Comparison of ENCODE assay signal across 1 cellular context in the genomic region with DNA sequence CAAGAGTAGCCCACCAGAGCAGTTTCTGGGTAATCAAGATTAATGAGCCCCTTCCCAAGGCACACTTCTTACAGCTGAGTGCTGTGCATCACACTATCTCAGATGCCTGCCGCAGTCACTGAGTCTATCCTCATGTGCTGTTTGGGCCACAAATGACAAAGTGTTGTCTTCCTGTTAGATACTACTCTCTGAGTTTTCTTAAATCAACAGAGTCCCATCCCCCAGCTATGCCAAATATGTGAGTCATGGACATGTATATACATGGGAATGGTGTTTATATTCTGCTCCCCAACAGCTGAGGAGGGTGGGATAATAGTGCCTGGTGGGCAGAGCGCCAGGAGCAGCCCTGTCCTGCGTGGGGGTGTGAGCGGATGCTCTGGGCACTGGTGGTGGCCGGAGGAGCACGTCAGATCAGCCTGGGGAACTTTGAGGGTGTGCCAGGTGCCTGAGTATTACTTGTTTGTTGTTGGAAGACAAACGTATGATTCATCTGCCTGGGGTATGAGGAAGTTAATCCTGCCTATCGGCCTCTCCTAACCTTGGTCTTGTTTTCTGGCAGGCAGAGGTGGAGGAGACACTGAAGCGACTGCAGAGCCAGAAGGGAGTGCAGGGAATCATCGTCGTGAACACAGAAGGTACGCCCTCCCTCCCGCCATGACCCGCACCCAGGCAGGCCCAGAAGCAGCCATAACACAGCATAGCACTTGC.
A peak's percentile ranks its signal among the peaks of the same experiment; 100 is the strongest.
TF ChIP-seq lines count a peak whose summit lies in the region.

No MANE protein-coding gene starts in this region.

TF ChIP-seq in HepG2, 621 proteins besides CTCF, POLR2A, EP300 and RAD21 (continued from another document and continues in another):
- TF ChIP-seq, protein P1, sequence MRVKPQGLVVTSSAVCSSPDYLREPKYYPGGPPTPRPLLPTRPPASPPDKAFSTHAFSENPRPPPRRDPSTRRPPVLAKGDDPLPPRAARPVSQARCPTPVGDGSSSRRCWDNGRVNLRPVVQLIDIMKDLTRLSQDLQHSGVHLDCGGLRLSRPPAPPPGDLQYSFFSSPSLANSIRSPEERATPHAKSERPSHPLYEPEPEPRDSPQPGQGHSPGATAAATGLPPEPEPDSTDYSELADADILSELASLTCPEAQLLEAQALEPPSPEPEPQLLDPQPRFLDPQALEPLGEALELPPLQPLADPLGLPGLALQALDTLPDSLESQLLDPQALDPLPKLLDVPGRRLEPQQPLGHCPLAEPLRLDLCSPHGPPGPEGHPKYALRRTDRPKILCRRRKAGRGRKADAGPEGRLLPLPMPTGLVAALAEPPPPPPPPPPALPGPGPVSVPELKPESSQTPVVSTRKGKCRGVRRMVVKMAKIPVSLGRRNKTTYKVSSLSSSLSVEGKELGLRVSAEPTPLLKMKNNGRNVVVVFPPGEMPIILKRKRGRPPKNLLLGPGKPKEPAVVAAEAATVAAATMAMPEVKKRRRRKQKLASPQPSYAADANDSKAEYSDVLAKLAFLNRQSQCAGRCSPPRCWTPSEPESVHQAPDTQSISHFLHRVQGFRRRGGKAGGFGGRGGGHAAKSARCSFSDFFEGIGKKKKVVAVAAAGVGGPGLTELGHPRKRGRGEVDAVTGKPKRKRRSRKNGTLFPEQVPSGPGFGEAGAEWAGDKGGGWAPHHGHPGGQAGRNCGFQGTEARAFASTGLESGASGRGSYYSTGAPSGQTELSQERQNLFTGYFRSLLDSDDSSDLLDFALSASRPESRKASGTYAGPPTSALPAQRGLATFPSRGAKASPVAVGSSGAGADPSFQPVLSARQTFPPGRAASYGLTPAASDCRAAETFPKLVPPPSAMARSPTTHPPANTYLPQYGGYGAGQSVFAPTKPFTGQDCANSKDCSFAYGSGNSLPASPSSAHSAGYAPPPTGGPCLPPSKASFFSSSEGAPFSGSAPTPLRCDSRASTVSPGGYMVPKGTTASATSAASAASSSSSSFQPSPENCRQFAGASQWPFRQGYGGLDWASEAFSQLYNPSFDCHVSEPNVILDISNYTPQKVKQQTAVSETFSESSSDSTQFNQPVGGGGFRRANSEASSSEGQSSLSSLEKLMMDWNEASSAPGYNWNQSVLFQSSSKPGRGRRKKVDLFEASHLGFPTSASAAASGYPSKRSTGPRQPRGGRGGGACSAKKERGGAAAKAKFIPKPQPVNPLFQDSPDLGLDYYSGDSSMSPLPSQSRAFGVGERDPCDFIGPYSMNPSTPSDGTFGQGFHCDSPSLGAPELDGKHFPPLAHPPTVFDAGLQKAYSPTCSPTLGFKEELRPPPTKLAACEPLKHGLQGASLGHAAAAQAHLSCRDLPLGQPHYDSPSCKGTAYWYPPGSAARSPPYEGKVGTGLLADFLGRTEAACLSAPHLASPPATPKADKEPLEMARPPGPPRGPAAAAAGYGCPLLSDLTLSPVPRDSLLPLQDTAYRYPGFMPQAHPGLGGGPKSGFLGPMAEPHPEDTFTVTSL (CRISPR knock-in tag; IDR thresholded peaks at IDR 0.05; ENCODE audit: borderline replicate concordance) = peak; percentile 97
- TF ChIP-seq ZNF614 (CRISPR knock-in tag; IDR thresholded peaks at IDR 0.05; ENCODE audit: borderline replicate concordance) = peak; percentile 99
- peak; percentile 77; the same call in 1 of the 2 replicates for TF ChIP-seq ZNF567 (CRISPR knock-in tag; IDR thresholded peaks at IDR 0.05; ENCODE audit: borderline replicate concordance)
- TF ChIP-seq ZBTB7A (CRISPR knock-in tag; IDR thresholded peaks at IDR 0.05) = peak; percentile 57; the same call in 1 of the 2 replicates
- peak; percentile 96 for TF ChIP-seq JARID2 (CRISPR knock-in tag; IDR thresholded peaks at IDR 0.05; ENCODE audit: insufficient replicate concordance)
- peak; percentile 90 for TF ChIP-seq ELF1 (CRISPR knock-in tag; IDR thresholded peaks at IDR 0.05)
- peak; percentile 26 for TF ChIP-seq IKZF4 (CRISPR knock-in tag; IDR thresholded peaks at IDR 0.05; ENCODE audit: borderline replicate concordance, low read depth, not compliant biosample characterization)
- TF ChIP-seq RORA (CRISPR knock-in tag; IDR thresholded peaks at IDR 0.05) = no peak
- no peak for TF ChIP-seq ATF1 (CRISPR knock-in tag; IDR thresholded peaks at IDR 0.05)
- TF ChIP-seq, protein P2, sequence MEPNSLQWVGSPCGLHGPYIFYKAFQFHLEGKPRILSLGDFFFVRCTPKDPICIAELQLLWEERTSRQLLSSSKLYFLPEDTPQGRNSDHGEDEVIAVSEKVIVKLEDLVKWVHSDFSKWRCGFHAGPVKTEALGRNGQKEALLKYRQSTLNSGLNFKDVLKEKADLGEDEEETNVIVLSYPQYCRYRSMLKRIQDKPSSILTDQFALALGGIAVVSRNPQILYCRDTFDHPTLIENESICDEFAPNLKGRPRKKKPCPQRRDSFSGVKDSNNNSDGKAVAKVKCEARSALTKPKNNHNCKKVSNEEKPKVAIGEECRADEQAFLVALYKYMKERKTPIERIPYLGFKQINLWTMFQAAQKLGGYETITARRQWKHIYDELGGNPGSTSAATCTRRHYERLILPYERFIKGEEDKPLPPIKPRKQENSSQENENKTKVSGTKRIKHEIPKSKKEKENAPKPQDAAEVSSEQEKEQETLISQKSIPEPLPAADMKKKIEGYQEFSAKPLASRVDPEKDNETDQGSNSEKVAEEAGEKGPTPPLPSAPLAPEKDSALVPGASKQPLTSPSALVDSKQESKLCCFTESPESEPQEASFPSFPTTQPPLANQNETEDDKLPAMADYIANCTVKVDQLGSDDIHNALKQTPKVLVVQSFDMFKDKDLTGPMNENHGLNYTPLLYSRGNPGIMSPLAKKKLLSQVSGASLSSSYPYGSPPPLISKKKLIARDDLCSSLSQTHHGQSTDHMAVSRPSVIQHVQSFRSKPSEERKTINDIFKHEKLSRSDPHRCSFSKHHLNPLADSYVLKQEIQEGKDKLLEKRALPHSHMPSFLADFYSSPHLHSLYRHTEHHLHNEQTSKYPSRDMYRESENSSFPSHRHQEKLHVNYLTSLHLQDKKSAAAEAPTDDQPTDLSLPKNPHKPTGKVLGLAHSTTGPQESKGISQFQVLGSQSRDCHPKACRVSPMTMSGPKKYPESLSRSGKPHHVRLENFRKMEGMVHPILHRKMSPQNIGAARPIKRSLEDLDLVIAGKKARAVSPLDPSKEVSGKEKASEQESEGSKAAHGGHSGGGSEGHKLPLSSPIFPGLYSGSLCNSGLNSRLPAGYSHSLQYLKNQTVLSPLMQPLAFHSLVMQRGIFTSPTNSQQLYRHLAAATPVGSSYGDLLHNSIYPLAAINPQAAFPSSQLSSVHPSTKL (CRISPR knock-in tag; IDR thresholded peaks at IDR 0.05) = peak; percentile 98
- TF ChIP-seq PAF1 (CRISPR knock-in tag; IDR thresholded peaks at IDR 0.05) = peak; percentile 39; the same call in 1 of the 2 replicates
- no peak; the same call in 1 of the 2 replicates for TF ChIP-seq NR2F6 (IDR thresholded peaks at IDR 0.05)
- TF ChIP-seq NR2F6 (CRISPR knock-in tag; IDR thresholded peaks at IDR 0.05) = peak; percentile 80
- TF ChIP-seq HOXA7 (CRISPR knock-in tag; IDR thresholded peaks at IDR 0.05) = no peak
- TF ChIP-seq, protein P3, sequence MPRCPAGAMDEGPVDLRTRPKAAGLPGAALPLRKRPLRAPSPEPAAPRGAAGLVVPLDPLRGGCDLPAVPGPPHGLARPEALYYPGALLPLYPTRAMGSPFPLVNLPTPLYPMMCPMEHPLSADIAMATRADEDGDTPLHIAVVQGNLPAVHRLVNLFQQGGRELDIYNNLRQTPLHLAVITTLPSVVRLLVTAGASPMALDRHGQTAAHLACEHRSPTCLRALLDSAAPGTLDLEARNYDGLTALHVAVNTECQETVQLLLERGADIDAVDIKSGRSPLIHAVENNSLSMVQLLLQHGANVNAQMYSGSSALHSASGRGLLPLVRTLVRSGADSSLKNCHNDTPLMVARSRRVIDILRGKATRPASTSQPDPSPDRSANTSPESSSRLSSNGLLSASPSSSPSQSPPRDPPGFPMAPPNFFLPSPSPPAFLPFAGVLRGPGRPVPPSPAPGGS (CRISPR knock-in tag; IDR thresholded peaks at IDR 0.05) = no peak; the same call in 1 of the 2 replicates
- TF ChIP-seq ZNF260 (CRISPR knock-in tag; IDR thresholded peaks at IDR 0.05; ENCODE audit: borderline replicate concordance, low read depth) = no peak
- TF ChIP-seq, protein P4, sequence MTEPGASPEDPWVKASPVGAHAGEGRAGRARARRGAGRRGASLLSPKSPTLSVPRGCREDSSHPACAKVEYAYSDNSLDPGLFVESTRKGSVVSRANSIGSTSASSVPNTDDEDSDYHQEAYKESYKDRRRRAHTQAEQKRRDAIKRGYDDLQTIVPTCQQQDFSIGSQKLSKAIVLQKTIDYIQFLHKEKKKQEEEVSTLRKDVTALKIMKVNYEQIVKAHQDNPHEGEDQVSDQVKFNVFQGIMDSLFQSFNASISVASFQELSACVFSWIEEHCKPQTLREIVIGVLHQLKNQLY (CRISPR knock-in tag; IDR thresholded peaks at IDR 0.05) = peak; percentile 84
- TF ChIP-seq TCF12 (IDR thresholded peaks at IDR 0.05) = no peak
- peak; percentile 33; the same call in 1 of the 2 replicates for TF ChIP-seq TCF12 (CRISPR knock-in tag; IDR thresholded peaks at IDR 0.05)
- 0 out of 2 replicates have a peak, but pooled peaks have one; percentile 90 for TF ChIP-seq ZNF713 (CRISPR knock-in tag; IDR thresholded peaks at IDR 0.05)
- no peak; the same call in none of the 2 replicates for TF ChIP-seq KAT7 (CRISPR knock-in tag; IDR thresholded peaks at IDR 0.05; ENCODE audit: borderline replicate concordance)
- peak; percentile 69 for TF ChIP-seq GABPB1 (CRISPR knock-in tag; IDR thresholded peaks at IDR 0.05)
- TF ChIP-seq ZNF331 (CRISPR knock-in tag; IDR thresholded peaks at IDR 0.05) = peak; percentile 58; the same call in 1 of the 2 replicates
- TF ChIP-seq, protein P5, sequence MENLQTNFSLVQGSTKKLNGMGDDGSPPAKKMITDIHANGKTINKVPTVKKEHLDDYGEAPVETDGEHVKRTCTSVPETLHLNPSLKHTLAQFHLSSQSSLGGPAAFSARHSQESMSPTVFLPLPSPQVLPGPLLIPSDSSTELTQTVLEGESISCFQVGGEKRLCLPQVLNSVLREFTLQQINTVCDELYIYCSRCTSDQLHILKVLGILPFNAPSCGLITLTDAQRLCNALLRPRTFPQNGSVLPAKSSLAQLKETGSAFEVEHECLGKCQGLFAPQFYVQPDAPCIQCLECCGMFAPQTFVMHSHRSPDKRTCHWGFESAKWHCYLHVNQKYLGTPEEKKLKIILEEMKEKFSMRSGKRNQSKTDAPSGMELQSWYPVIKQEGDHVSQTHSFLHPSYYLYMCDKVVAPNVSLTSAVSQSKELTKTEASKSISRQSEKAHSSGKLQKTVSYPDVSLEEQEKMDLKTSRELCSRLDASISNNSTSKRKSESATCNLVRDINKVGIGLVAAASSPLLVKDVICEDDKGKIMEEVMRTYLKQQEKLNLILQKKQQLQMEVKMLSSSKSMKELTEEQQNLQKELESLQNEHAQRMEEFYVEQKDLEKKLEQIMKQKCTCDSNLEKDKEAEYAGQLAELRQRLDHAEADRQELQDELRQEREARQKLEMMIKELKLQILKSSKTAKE (CRISPR knock-in tag; IDR thresholded peaks at IDR 0.05; ENCODE audit: borderline replicate concordance) = peak; percentile 85
- no peak for TF ChIP-seq PHB2 (IDR thresholded peaks at IDR 0.05; ENCODE audit: partially characterized antibody)
- TF ChIP-seq, protein P6, sequence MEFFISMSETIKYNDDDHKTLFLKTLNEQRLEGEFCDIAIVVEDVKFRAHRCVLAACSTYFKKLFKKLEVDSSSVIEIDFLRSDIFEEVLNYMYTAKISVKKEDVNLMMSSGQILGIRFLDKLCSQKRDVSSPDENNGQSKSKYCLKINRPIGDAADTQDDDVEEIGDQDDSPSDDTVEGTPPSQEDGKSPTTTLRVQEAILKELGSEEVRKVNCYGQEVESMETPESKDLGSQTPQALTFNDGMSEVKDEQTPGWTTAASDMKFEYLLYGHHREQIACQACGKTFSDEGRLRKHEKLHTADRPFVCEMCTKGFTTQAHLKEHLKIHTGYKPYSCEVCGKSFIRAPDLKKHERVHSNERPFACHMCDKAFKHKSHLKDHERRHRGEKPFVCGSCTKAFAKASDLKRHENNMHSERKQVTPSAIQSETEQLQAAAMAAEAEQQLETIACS (CRISPR knock-in tag; IDR thresholded peaks at IDR 0.05) = no peak
- no peak for TF ChIP-seq MTF2 (CRISPR knock-in tag; IDR thresholded peaks at IDR 0.05; ENCODE audit: borderline replicate concordance)
- no peak for TF ChIP-seq CCAR2 (optimal IDR thresholded peaks at IDR 0.05; ENCODE audit: low read depth, low read length)
- peak; percentile 24; the same call in 1 of the 2 replicates for TF ChIP-seq ZNF660 (CRISPR knock-in tag; IDR thresholded peaks at IDR 0.05; ENCODE audit: borderline replicate concordance, low read depth)
- TF ChIP-seq, protein P7, sequence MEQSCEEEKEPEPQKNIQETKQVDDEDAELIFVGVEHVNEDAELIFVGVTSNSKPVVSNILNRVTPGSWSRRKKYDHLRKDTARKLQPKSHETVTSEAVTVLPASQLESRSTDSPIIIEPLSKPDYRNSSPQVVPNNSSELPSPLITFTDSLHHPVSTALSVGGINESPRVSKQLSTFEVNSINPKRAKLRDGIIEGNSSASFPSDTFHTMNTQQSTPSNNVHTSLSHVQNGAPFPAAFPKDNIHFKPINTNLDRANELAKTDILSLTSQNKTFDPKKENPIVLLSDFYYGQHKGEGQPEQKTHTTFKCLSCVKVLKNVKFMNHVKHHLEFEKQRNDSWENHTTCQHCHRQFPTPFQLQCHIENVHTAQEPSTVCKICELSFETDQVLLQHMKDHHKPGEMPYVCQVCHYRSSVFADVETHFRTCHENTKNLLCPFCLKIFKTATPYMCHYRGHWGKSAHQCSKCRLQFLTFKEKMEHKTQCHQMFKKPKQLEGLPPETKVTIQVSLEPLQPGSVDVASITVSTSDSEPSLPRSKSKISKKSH (CRISPR knock-in tag; IDR thresholded peaks at IDR 0.05; ENCODE audit: borderline replicate concordance) = no peak
- peak; percentile 57; the same call in 1 of the 2 replicates for TF ChIP-seq ZNF605 (CRISPR knock-in tag; IDR thresholded peaks at IDR 0.05)
- no peak for TF ChIP-seq ZNF101 (CRISPR knock-in tag; IDR thresholded peaks at IDR 0.05; ENCODE audit: borderline replicate concordance, low read depth)
- peak; percentile 71 for TF ChIP-seq ZBTB7B (CRISPR knock-in tag; IDR thresholded peaks at IDR 0.05)
